ENCODE assay signal across 20 cellular contexts in the genomic region with DNA sequence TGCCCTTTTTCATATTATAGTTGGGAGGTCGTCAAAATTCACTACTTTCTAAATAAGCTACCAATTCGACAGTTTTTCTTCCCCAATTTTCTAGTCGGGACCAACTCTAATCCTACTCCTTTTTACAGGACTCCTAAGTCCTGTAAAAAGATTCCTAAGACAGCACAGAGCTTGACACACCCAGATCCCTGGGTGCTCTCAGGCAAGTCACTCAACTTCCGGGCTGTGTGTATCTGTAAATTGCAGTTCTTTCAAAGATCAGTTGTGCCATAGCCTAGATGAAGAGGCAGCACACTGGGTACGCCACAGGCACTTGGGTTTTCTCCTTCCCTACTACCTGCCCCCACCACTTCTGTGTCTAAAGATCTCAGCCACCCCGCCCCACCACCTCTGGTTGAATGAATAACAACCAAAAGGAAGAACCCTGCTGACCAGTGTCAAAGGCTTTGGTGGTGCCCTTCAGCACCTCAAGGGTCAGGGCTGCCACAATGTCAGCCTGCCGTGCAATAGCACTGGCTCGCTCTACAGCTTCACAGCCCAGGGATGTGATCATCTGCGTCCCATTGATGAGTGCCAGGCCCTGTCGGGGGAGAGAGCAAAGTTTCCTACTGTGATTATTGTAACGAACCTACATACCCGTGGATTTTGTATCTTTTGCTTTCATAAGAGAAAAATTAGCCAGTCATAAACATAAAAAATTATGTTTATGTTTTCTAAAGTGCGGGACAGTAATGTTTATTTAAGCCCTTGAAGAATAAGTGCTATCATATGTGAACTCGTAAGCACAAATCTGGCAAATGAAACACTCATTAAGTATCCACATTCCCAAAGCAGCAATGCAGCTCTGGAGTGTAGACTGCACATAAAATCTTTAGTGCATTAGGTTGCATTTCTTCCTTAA. TPM values are rescaled to one million over a fixed set of nuclear protein-coding genes. Genes with fewer than 3 reads are reported as not detected.
DNase-seq lines count a peak whose midpoint lies in the region; ATAC-seq and TF ChIP-seq lines count a peak whose summit lies in the region.
"Had no signal": no experiment of that assay in that cellular context is flagged by ENCODE, and none has a peak within 500 bp of the region (broad histone marks: within the 10 kb centered on the region; RNA-seq: fewer than 3 reads in every experiment).

No MANE protein-coding gene starts in this region.

- H3K4me1 ChIP-seq in HUES64 (ENCODE audit: insufficient read depth, low read length) (peaks cover 15% of the 10 kb centered on the region), endodermal cell (ENCODE audit: control insufficient read depth, insufficient read depth, low read length) (no peaks in the 10 kb centered on the region), iPS-20b (ENCODE audit: insufficient read depth, low read length) (peaks cover 15% of the 10 kb centered on the region; the same call in 1 of the 2 replicates)
- no peaks in the 10 kb centered on the region for H3K4me1 ChIP-seq in naive thymus-derived CD4-positive, alpha-beta T cell (ENCODE audit: control insufficient read depth in 2 of 2, insufficient read depth in 2 of 2, low read length in 2 of 2)
- H3K4me1 ChIP-seq: A549 had no signal

- DNase-seq in AG09319 (ENCODE audit: extremely low read depth, low read depth) (peak; percentile 24), endodermal cell (peak; percentile 82), omental fat pad (ENCODE audit: low spot score) (no peak), erythroblast (lab: John Stamatoyannopoulos, UW) (no peak)
- DNase-seq in naive thymus-derived CD4-positive, alpha-beta T cell, result no peak
- DNase-seq: DND-41, GDM1, NCI-H1105 treated with DMSO at 0.1 percent for 48 hours, NCI-H187 treated with DMSO at 0.1 percent for 48 hours, NCI-H69, SHP77 treated with DMSO at 0.1 percent for 48 hours had no signal

- WGBS in HUES64, result 51% methylated on average over 13 of the region's 14 CpGs
- 71 to 75% methylated on average over 9 to 14 of the region's 14 CpGs for WGBS in endodermal cell (ENCODE audit: insufficient coverage in 1 of 2, insufficient read length in 1 of 2), 2 experiments

- H3K27me3 Mint-ChIP-seq in endodermal cell (ENCODE audit: insufficient read depth), result peaks cover 2% of the 10 kb centered on the region
- H3K27me3 Mint-ChIP-seq in naive thymus-derived CD4-positive, alpha-beta T cell, result peaks cover 0 to 11% (median 0%) of the 10 kb centered on the region in 5 donors

- POLR2A ChIA-PET in naive thymus-derived CD4-positive, alpha-beta T cell (lab: Charles Lee), result no interaction called here

- H3K9me3 ChIP-seq in HUES64 (ENCODE audit: insufficient read depth, low read depth, low read length) (no peaks in the 10 kb centered on the region), endodermal cell (ENCODE audit: control insufficient read depth, low read length) (no peaks in the 10 kb centered on the region), iPS-20b (ENCODE audit: insufficient read depth, low read depth, low read length) (no peaks in the 10 kb centered on the region)
- H3K9me3 ChIP-seq in naive thymus-derived CD4-positive, alpha-beta T cell (ENCODE audit: control insufficient read depth in 2 of 3, low read length in 3 of 3), result no peaks in the 10 kb centered on the region
- H3K9me3 ChIP-seq: A549 had no signal

- no peaks in the 10 kb centered on the region for H3K9me3 Mint-ChIP-seq in endodermal cell
- no peaks in the 10 kb centered on the region for H3K9me3 Mint-ChIP-seq in naive thymus-derived CD4-positive, alpha-beta T cell

- H3K36me3 Mint-ChIP-seq in endodermal cell (ENCODE audit: low read depth), result no peaks in the 10 kb centered on the region
- H3K36me3 Mint-ChIP-seq in naive thymus-derived CD4-positive, alpha-beta T cell, result peaks cover 0 to 5% (median 0%) of the 10 kb centered on the region in 5 donors

- ATAC-seq in omental fat pad (ENCODE audit: low FRiP score), result no peak
- no peak for ATAC-seq in HG02973 (IDR thresholded peaks at IDR 0.05; ENCODE audit: unreplicated experiment)
- ATAC-seq in naive thymus-derived CD4-positive, alpha-beta T cell, result no peak
- ATAC-seq: A549, GM12878, HCT116 had no signal

- no peak for TF ChIP-seq POLR2A in erythroblast (IDR thresholded peaks at IDR 0.05; ENCODE audit: low read length)

- H3K9ac ChIP-seq in HUES64 (ENCODE audit: low read depth, low read length) (no peak overlapping the region), endodermal cell (ENCODE audit: extremely low read depth, low read length, poor library complexity, severe bottlenecking) (no peak overlapping the region), iPS-20b (ENCODE audit: low read depth, low read length) (no peak overlapping the region)

- H3K4me3 Mint-ChIP-seq in endodermal cell, result no peak overlapping the region
- no peak overlapping the region for H3K4me3 Mint-ChIP-seq in naive thymus-derived CD4-positive, alpha-beta T cell

- H3K4me3 ChIP-seq in HUES64 (ENCODE audit: low read length), result no peak overlapping the region
- H3K4me3 ChIP-seq in endodermal cell (ENCODE audit: low read length), result no peak overlapping the region
- H3K4me3 ChIP-seq in iPS-20b (ENCODE audit: low read length), result peak overlapping the region; percentile 38; the same call in 1 of the 2 replicates
- no peak overlapping the region for H3K4me3 ChIP-seq in naive thymus-derived CD4-positive, alpha-beta T cell (ENCODE audit: low read length)
- H3K4me3 ChIP-seq: A549, GM12878 had no signal

- H3K4me1 Mint-ChIP-seq in endodermal cell, result peaks cover 6% of the 10 kb centered on the region
- H3K4me1 Mint-ChIP-seq in naive thymus-derived CD4-positive, alpha-beta T cell, result peaks cover 0 to 3% (median 0%) of the 10 kb centered on the region in 7 donors

- H3K27ac ChIP-seq in HUES64 (ENCODE audit: low read depth, low read length) (0 out of 2 replicates have a peak overlapping the region, but pooled peaks have one; percentile 28), endodermal cell (ENCODE audit: low read depth, low read length) (no peak overlapping the region), iPS-20b (ENCODE audit: low read length) (no peak overlapping the region)
- H3K27ac ChIP-seq in naive thymus-derived CD4-positive, alpha-beta T cell (ENCODE audit: low read depth, low read length), result no peak overlapping the region
- H3K27ac ChIP-seq: A549, C4-2B had no signal

- CTCF ChIA-PET in naive thymus-derived CD4-positive, alpha-beta T cell (lab: Charles Lee), result no interaction called here

- H3K27ac Mint-ChIP-seq in endodermal cell, result no peak overlapping the region
- H3K27ac Mint-ChIP-seq in naive thymus-derived CD4-positive, alpha-beta T cell, result no peak overlapping the region

- TF ChIP-seq CTCF in AG09319 (IDR thresholded peaks at IDR 0.05; ENCODE audit: low read depth, low read length) (no peak), endodermal cell (conservative IDR thresholded peaks at IDR 0.05) (no peak), omental fat pad (IDR thresholded peaks at IDR 0.05) (no peak)

- no peaks in the 10 kb centered on the region for H3K27me3 ChIP-seq in HUES64 (ENCODE audit: insufficient read depth, low read length)
- peaks cover 5% of the 10 kb centered on the region for H3K27me3 ChIP-seq in endodermal cell (ENCODE audit: control insufficient read depth, insufficient read depth, low read length, poor library complexity, severe bottlenecking)
- H3K27me3 ChIP-seq in iPS-20b (ENCODE audit: insufficient read depth, low read length), result no peaks in the 10 kb centered on the region
- no peaks in the 10 kb centered on the region for H3K27me3 ChIP-seq in naive thymus-derived CD4-positive, alpha-beta T cell (ENCODE audit: control insufficient read depth in 2 of 2, insufficient read depth in 2 of 2, low read length in 2 of 2)

- intact Hi-C loops in naive thymus-derived CD4-positive, alpha-beta T cell (cut with micrococcal nuclease), result no loop called here

- H3K36me3 ChIP-seq in HUES64 (ENCODE audit: insufficient read depth, low read length) (no peaks in the 10 kb centered on the region), endodermal cell (ENCODE audit: control insufficient read depth, insufficient read depth, low read length) (no peaks in the 10 kb centered on the region), iPS-20b (ENCODE audit: insufficient read depth, low read depth, low read length) (no peaks in the 10 kb centered on the region)
- no peaks in the 10 kb centered on the region for H3K36me3 ChIP-seq in naive thymus-derived CD4-positive, alpha-beta T cell (ENCODE audit: control insufficient read depth in 2 of 3, insufficient read depth in 3 of 3, low read length in 3 of 3)

RNA-seq across cellular contexts. Expression of gene HAL, which starts 9.3 kb away (rescaled TPM):
- polyA plus RNA-seq in HUES64 (2013, experiment 1 of 2), result 0.05 TPM
- not detected for polyA plus RNA-seq in HUES64 (2013, experiment 2 of 2)
- total RNA-seq in endodermal cell, result under 1 TPM; 0.31 to 0.49 TPM
- polyA plus RNA-seq in endodermal cell (2013, experiment 1 of 2), result not detected
- 0.33 TPM for polyA plus RNA-seq in endodermal cell (2013, experiment 2 of 2)
- total RNA-seq in omental fat pad, result 1 to 10 TPM; 1.2 to 8.7 (median 1.7) TPM
- total RNA-seq in naive thymus-derived CD4-positive, alpha-beta T cell, result 1 to 10 TPM in 3 of 5 experiments, under 1 TPM in 2; 0.24 to 7.0 (median 1.1) TPM
- not detected for polyA plus RNA-seq in naive thymus-derived CD4-positive, alpha-beta T cell
- total RNA-seq: RPMI7951 had no signal

RNA-seq across cellular contexts. Expression of gene AMDHD1, which starts 43.8 kb away (rescaled TPM):
- 0.15 TPM for polyA plus RNA-seq in HUES64 (2013, experiment 1 of 2)
- polyA plus RNA-seq in HUES64 (2013, experiment 2 of 2), result 0.25 TPM
- under 1 TPM; 0.46 to 0.71 TPM for total RNA-seq in endodermal cell
- 0.32 TPM for polyA plus RNA-seq in endodermal cell (2013, experiment 1 of 2)
- polyA plus RNA-seq in endodermal cell (2013, experiment 2 of 2), result 0.17 TPM
- total RNA-seq in omental fat pad, result 1 to 10 TPM in 3 of 4 donors, under 1 TPM in 1; 0.69 to 3.2 (median 1.4) TPM
- 1 to 10 TPM in 3 of 5 experiments, under 1 TPM in 2; 0.66 to 2.4 (median 1.4) TPM for total RNA-seq in naive thymus-derived CD4-positive, alpha-beta T cell
- polyA plus RNA-seq in naive thymus-derived CD4-positive, alpha-beta T cell, result under 1 TPM; 0.32 to 0.41 TPM

RNA-seq across cellular contexts. Expression of gene CCDC38, which starts 44.5 kb away (rescaled TPM):
- polyA plus RNA-seq in HUES64 (2013, experiment 1 of 2), result not detected
- not detected for polyA plus RNA-seq in HUES64 (2013, experiment 2 of 2)
- total RNA-seq in endodermal cell, result under 1 TPM; 0.35 TPM
- 0.14 TPM for polyA plus RNA-seq in endodermal cell (2013, experiment 1 of 2)
- polyA plus RNA-seq in endodermal cell (2013, experiment 2 of 2), result not detected
- not detected for total RNA-seq in omental fat pad
- under 1 TPM in 2 of 5 experiments, not detected in 3; 0.07 to 0.27 TPM for total RNA-seq in naive thymus-derived CD4-positive, alpha-beta T cell
- polyA plus RNA-seq in naive thymus-derived CD4-positive, alpha-beta T cell, result under 1 TPM in 1 of 2 donors, not detected in 1; 0.08 TPM
- total RNA-seq: GM12878, LHCN-M2, RPMI7951 had no signal

RNA-seq across cellular contexts. Expression of gene LTA4H, which starts 48.5 kb away (rescaled TPM):
- 97.1 TPM for polyA plus RNA-seq in HUES64 (2013, experiment 1 of 2)
- 118 TPM for polyA plus RNA-seq in HUES64 (2013, experiment 2 of 2)
- total RNA-seq in endodermal cell (100 to 1,000 TPM; 112 to 141 TPM), omental fat pad (10 to 100 TPM; 60.8 to 77.8 (median 70.0) TPM)
- polyA plus RNA-seq in endodermal cell (2013, experiment 1 of 2), result 132 TPM
- 110 TPM for polyA plus RNA-seq in endodermal cell (2013, experiment 2 of 2)
- total RNA-seq in naive thymus-derived CD4-positive, alpha-beta T cell, result 100 to 1,000 TPM in 1 of 5 experiments, 10 to 100 TPM in 4; 52.5 to 151 (median 63.4) TPM
- 10 to 100 TPM; 80.9 to 82.9 TPM for polyA plus RNA-seq in naive thymus-derived CD4-positive, alpha-beta T cell

Comparison
In these comparisons a context has a peak if more than half of its experiments do, and no peak if none do; other contexts are left out.
1. DNase-seq: peak in AG09319 (single experiment) and endodermal cell (single experiment); none in omental fat pad (single experiment), erythroblast (0 of 2) and naive thymus-derived CD4-positive, alpha-beta T cell (0 of 9).